ENCODE assay signal across 24 cellular contexts in genomic region chr15:33451385-33451784, GRCh38.
"Had no signal": no experiment of that assay in that cellular context is flagged by ENCODE, and none has a peak within 500 bp of the region (broad histone marks: within the 10 kb centered on the region; RNA-seq: fewer than 3 reads in every experiment).

No MANE protein-coding gene starts in this region.

- H3K9me3 ChIP-seq: adrenal gland, SJCRH30, SK-N-SH had no signal

- H3K9ac ChIP-seq: SK-N-SH had no signal

- H3K36me3 ChIP-seq: adrenal gland, SJCRH30, WERI-Rb-1 had no signal

- H3K4me3 ChIP-seq: adrenal gland, PC-9, SJCRH30 had no signal

- H3K4me1 ChIP-seq: adrenal gland had no signal

- DNase-seq: activated CD4-positive, alpha-beta T cell treated with anti-CD3 and anti-CD28 coated beads for 36 hours; activated CD4-positive, alpha-beta T cell treated with anti-CD3 and anti-CD28 coated beads, Interleukin-2, amount 50 U/mL, for 1 hour; activated CD8-positive, alpha-beta memory T cell treated with anti-CD3 and anti-CD28 coated beads, Interleukin-2, amount 50 U/mL, for 4 hours; activated CD8-positive, alpha-beta T cell treated with anti-CD3 and anti-CD28 coated beads for 36 hours; activated gamma-delta T cell treated with Interleukin-2 at 50 U/mL for 16 hours; activated naive CD4-positive, alpha-beta T cell treated with anti-CD3 and anti-CD28 coated beads, Interleukin-2, amount 50 U/mL, for 16 hours; activated naive CD8-positive, alpha-beta T cell treated with anti-CD3 and anti-CD28 coated beads, Interleukin-2, amount 10 ng/mL, durations not matched to agents 7 days and 5 days; activated T-cell treated with anti-CD3 and anti-CD28 coated beads, Interleukin-2, amount 50 U/mL, for 72 hours; adrenal gland; MM.1S; NCI-H1105; NCI-H1436; NCI-H1694 treated with DMSO at 0.1 percent for 48 hours; NCI-H2029 treated with DMSO at 0.1 percent for 48 hours; NCI-H345; NCI-H510A; NCI-H526 treated with DMSO at 0.1 percent for 48 hours; NK-92 treated with Interleukin-12 subunit alpha and Interleukin-12 subunit beta, amount 100 ng/mL, for 24 hours; PC-9; SJCRH30; SK-N-SH; T-helper 1 cell; WERI-Rb-1 had no signal

- ATAC-seq: activated CD4-positive, alpha-beta T cell treated with anti-CD3 and anti-CD28 coated beads for 36 hours; activated CD8-positive, alpha-beta T cell treated with anti-CD3 and anti-CD28 coated beads for 36 hours; activated T-cell treated with anti-CD3 and anti-CD28 coated beads, Interleukin-2, amount 50 U/mL, for 72 hours; Right ventricle myocardium inferior had no signal

- H3K27ac ChIP-seq: adrenal gland, PC-9, SJCRH30, WERI-Rb-1 had no signal

- H3K27me3 ChIP-seq: adrenal gland, SJCRH30 had no signal

- H2AFZ ChIP-seq: PC-9 had no signal

- H3K4me2 ChIP-seq: PC-9, SK-N-SH had no signal
